ENCODE assay signal across 8 cellular contexts in the genomic region with DNA sequence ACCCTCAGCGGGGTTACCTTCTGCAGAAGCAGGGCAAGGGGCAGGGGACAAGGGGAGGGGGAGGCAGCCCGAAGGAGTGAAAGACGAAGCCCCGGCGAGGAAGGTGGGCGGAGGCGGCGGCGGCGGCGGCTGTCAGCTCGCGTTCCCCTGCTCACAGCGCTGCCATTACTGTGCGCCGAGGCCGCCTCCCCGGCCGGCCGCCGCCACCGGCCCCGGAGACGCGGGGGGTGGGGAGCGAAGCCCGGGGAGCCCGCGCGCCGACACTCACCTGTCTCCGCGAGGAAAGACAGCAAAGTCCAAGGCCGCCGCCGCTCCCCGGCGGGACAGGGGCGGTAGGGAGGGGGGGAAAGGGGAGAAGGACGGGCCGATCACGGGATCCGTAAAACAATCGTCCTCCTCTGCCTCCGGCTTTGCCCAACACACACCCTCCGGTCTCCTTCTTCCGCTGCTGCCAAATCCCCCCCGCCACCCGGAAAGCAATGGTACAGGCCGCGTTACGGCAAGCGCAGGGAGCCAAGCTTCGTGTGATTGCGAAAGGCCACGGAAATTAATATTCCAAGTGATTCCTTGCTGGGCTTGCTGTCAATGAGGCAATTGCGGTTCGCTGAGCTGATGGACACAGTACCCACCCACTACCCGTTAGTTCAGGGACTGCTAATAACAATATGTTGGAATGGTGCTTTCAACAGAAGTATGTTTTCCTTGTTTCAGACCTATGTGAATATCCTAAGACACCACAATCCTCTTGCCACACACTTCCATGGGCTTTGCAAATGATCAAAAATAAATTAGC. TPM values are rescaled to one million over a fixed set of nuclear protein-coding genes. Genes with fewer than 3 reads are reported as not detected.
DNase-seq lines count a peak whose midpoint lies in the region; ATAC-seq and TF ChIP-seq lines count a peak whose summit lies in the region.

TSS of gene CUL2 (minus strand) at position 180 of the 793 bp plus-strand sequence. CDS start 19,024 bp downstream, outside the sequence.

- H3K4me3 ChIP-seq in dorsolateral prefrontal cortex, result peak within 1 kb of the TSS; percentile 60 to 96 (median 87)
- H3K4me3 ChIP-seq in right lobe of liver, result peak within 1 kb of the TSS; percentile 75 to 89 (median 80)

- DNase-seq in CD1c-positive myeloid dendritic cell (ENCODE audit: extremely low spot score), result peak; percentile 94
- DNase-seq in NCI-H774 (lab: John Stamatoyannopoulos, UW), result peak; percentile 89
- DNase-seq in activated CD4-positive, alpha-beta memory T cell treated with anti-CD3 and anti-CD28 coated beads for 36 hours, result peak; percentile 94
- peak; percentile 80 to 96 (median 88) for DNase-seq in dorsolateral prefrontal cortex
- peak; percentile 87 to 92 (median 91) for DNase-seq in right lobe of liver
- peak; percentile 94 for DNase-seq in stimulated activated CD4-positive, alpha-beta T cell treated with anti-CD3 and anti-CD28 coated beads, Interleukin-4, amount 100 ng/mL, for 24 hours

- ATAC-seq in GM19438 (IDR thresholded peaks at IDR 0.05; ENCODE audit: low read depth, unreplicated experiment), result peak; percentile 95
- ATAC-seq in HG03571 (IDR thresholded peaks at IDR 0.05; ENCODE audit: unreplicated experiment), result peak; percentile 94
- ATAC-seq in right lobe of liver, result peak; percentile 94 to 98 (median 96)

- CTCF ChIA-PET in activated CD4-positive, alpha-beta memory T cell treated with anti-CD3 and anti-CD28 coated beads for 36 hours (lab: Charles Lee), result interaction anchor here (1.0 to 2.3 kb wide), 3 partner anchors 30 to 105 kb away, joined by 3 to 14 read pairs (median 8); no protein-coding TSS in a partner anchor

- peaks cover 50% of the 10 kb centered on the region for H3K4me1 Mint-ChIP-seq in activated CD4-positive, alpha-beta memory T cell treated with anti-CD3 and anti-CD28 coated beads for 36 hours (ENCODE audit: low read depth)

- peaks cover 0 to 23% (median 9%) of the 10 kb centered on the region in 4 donors for H3K4me1 ChIP-seq in right lobe of liver

- H3K4me3 Mint-ChIP-seq in activated CD4-positive, alpha-beta memory T cell treated with anti-CD3 and anti-CD28 coated beads for 36 hours, result peak within 1 kb of the TSS; percentile 95

- peak; percentile 38 for TF ChIP-seq POLR2A in right lobe of liver (IDR thresholded peaks at IDR 0.05)

- H3K36me3 ChIP-seq in right lobe of liver, result no peaks in the 10 kb centered on the region

- no peaks in the 10 kb centered on the region for H3K9me3 ChIP-seq in right lobe of liver

- intact Hi-C loops in activated CD4-positive, alpha-beta memory T cell treated with anti-CD3 and anti-CD28 coated beads for 36 hours (cut with micrococcal nuclease), result loop anchor here (1.0 to 2.0 kb wide), 4 partner anchors 36 to 128 kb away; partner anchors contain the start of gene CREM
- intact Hi-C loops in dorsolateral prefrontal cortex (cut with DNase I), result loop anchor here in 1 of 2 donors (2.0 kb wide), 1 partner anchor 36 kb away; the partner anchor contains the start of gene CREM
- intact Hi-C loops in right lobe of liver (cut with DNase I), result no loop called here

- POLR2A ChIA-PET in activated CD4-positive, alpha-beta memory T cell treated with anti-CD3 and anti-CD28 coated beads for 36 hours (lab: Charles Lee), result interaction anchor here (0.9 to 2.2 kb wide), 2 partner anchors 36 to 105 kb away, joined by 4 to 16 read pairs; partner anchors contain the start of gene CREM

- H3K27ac Mint-ChIP-seq in activated CD4-positive, alpha-beta memory T cell treated with anti-CD3 and anti-CD28 coated beads for 36 hours, result peak within 1 kb of the TSS; percentile 94

- TF ChIP-seq CTCF in dorsolateral prefrontal cortex (IDR thresholded peaks at IDR 0.05 in 54 of 56, conservative IDR thresholded peaks at IDR 0.05 in 2 of 56; ENCODE audit: low read depth in 1 of 56, partially characterized antibody in 56 of 56) (peak in 19 of 56 donors; percentile 7 to 48 (median 27)), right lobe of liver (IDR thresholded peaks at IDR 0.05) (peak in 1 of 4 donors; percentile 4)

- H3K27ac ChIP-seq in dorsolateral prefrontal cortex, result peak within 1 kb of the TSS; percentile 20 to 98 (median 92)
- H3K27ac ChIP-seq in right lobe of liver, result peak within 1 kb of the TSS; percentile 88 to 93 (median 91)

- no peaks in the 10 kb centered on the region for H3K27me3 Mint-ChIP-seq in activated CD4-positive, alpha-beta memory T cell treated with anti-CD3 and anti-CD28 coated beads for 36 hours

- H3K9me3 Mint-ChIP-seq in activated CD4-positive, alpha-beta memory T cell treated with anti-CD3 and anti-CD28 coated beads for 36 hours, result no peaks in the 10 kb centered on the region

- H3K36me3 Mint-ChIP-seq in activated CD4-positive, alpha-beta memory T cell treated with anti-CD3 and anti-CD28 coated beads for 36 hours, result peaks cover 5% of the 10 kb centered on the region

- WGBS in right lobe of liver (ENCODE audit: insufficient coverage, low coverage, low lambda C conversion rate, missing lambda C conversion rate), result 0% methylated on average over 16 of the region's 59 CpGs

- H3K27me3 ChIP-seq in dorsolateral prefrontal cortex, result no peaks in the 10 kb centered on the region
- no peaks in the 10 kb centered on the region for H3K27me3 ChIP-seq in right lobe of liver

RNA-seq across cellular contexts. Expression of gene CUL2, which starts in this region (rescaled TPM):
- 10 to 100 TPM; 39.7 to 43.3 TPM for total RNA-seq in activated CD4-positive, alpha-beta memory T cell treated with anti-CD3 and anti-CD28 coated beads for 36 hours
- total RNA-seq in dorsolateral prefrontal cortex (10 to 100 TPM; 26.3 to 63.8 (median 45.2) TPM), right lobe of liver (10 to 100 TPM; 13.2 to 20.4 (median 15.9) TPM)

Comparison
In these comparisons a context has a peak if more than half of its experiments do, and no peak if none do; other contexts are left out.
1. Peak in every context shown above with its lines: DNase-seq, ATAC-seq, H3K4me3 ChIP-seq and H3K27ac ChIP-seq.